Comparison of ENCODE assay signal across 14 cellular contexts in the genomic region with DNA sequence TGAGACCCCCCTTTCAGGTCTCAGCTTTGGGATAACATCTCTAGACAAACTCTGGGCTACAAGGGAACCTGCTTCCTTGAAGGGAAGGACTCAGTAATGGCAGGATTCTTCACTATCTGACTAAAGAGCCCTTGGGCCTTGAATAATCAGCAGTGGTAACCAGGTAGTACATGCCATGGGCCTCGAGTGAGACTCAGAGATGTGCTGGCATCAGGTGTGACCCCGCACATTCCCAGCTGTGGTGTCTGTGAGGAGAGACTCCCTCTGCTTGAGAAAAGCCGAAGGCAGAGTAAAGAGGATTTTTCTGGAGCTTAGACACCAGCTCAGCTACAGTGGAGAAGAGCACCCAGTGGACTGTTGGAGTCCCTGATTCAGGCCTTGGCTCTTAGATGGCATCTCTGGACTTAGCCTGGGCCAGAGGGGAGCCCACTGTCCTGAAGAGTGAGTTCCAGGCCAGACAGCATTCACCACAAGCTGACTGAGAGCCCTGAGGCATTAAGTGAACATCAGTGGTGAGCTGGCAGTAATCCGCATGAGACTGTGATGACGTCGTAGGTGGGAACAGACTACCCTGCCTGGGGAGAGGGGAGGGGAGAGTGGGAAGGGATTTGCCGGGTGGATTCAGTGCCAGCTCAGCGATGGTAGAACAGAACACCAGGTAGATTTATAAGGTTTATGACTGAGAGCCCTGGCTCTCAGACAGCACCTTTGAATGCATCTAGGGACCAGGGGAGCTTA. TPM values are rescaled to one million over a fixed set of nuclear protein-coding genes. Genes with fewer than 3 reads are reported as not detected.
A peak's percentile ranks its signal among the peaks of the same experiment; 100 is the strongest.
DNase-seq lines count a peak whose midpoint lies in the region; ATAC-seq, FAIRE-seq and TF ChIP-seq lines count a peak whose summit lies in the region.
"Had no signal": no experiment of that assay in that cellular context is flagged by ENCODE, and none has a peak within 500 bp of the region (broad histone marks: within the 10 kb centered on the region; RNA-seq: fewer than 3 reads in every experiment).

No MANE protein-coding gene starts in this region.

- no peaks in the 10 kb centered on the region for H3K9me3 ChIP-seq in K562 (replicated peaks; ENCODE audit: control insufficient read depth, insufficient read depth, low read depth, low read length)
- no peaks in the 10 kb centered on the region for H3K9me3 ChIP-seq in upper lobe of left lung
- H3K9me3 ChIP-seq: sigmoid colon, tibial artery had no signal

- TF ChIP-seq RAD21 in K562 (CRISPR knock-in tag; conservative IDR thresholded peaks at IDR 0.05 in 1 of 2, IDR thresholded peaks at IDR 0.05 in 1 of 2) = no peak

- H3K9me1 ChIP-seq in K562 (ENCODE audit: control insufficient read depth, insufficient read depth, low read length) = no peaks in the 10 kb centered on the region

- ATAC-seq in K562 = no peak
- ATAC-seq in upper lobe of left lung (ENCODE audit: low FRiP score in 2 of 2) = no peak
- ATAC-seq in HG02610 (IDR thresholded peaks at IDR 0.05; ENCODE audit: unreplicated experiment) = no peak

- no peak overlapping the region for H3K9ac ChIP-seq in K562 (ENCODE audit: insufficient read depth in 1 of 2, low read depth in 2 of 2, low read length in 2 of 2)

- in situ Hi-C loops in K562 (cut with MboI) = loop anchor here (10.0 kb wide), 2 partner anchors 555 to 745 kb away; partner anchors contain the start of gene TDRD7

- H3K4me1 ChIP-seq in K562 (replicated peaks in 1 of 2; ENCODE audit: control insufficient read depth in 2 of 2, insufficient read depth in 2 of 2, low read length in 2 of 2) (peaks cover 6 to 23% of the 10 kb centered on the region in 2 experiments), upper lobe of left lung (peaks cover 0 to 4% (median 3%) of the 10 kb centered on the region in 4 donors)

- CTCF ChIA-PET in K562 (lab: Yijun Ruan, JAX; ENCODE audit: low intra/inter-chr PET ratio) = no interaction called here

- H3K4me2 ChIP-seq in K562 (ENCODE audit: insufficient read depth, low read length) = no peak overlapping the region

- no peak for FAIRE-seq in K562 (lab: Jason Lieb, UNC)

- no peak for TF ChIP-seq CTCF in K562 (IDR thresholded peaks at IDR 0.05 in 2 of 3, conservative IDR thresholded peaks at IDR 0.05 in 1 of 3; ENCODE audit: insufficient read depth in 2 of 3, low read depth in 1 of 3, low read length in 3 of 3)
- no peak for TF ChIP-seq CTCF in upper lobe of left lung (IDR thresholded peaks at IDR 0.05)

- H3K4me3 ChIP-seq in K562 (no peak overlapping the region), upper lobe of left lung (no peak overlapping the region)
- H3K4me3 ChIP-seq: sigmoid colon, tibial artery had no signal

- no TSS peak for BruUV-seq in K562 (replicated peaks; lab: Mats Ljungman, UMichigan)

- POLR2A ChIA-PET in K562 (lab: Yijun Ruan, JAX) = interaction anchor here (0.7 kb wide), 1 partner anchor 589 kb away, joined by 3 read pairs; no protein-coding TSS in a partner anchor

- 70% methylated on average over 7 of the region's 8 CpGs for WGBS in K562 (ENCODE audit: insufficient coverage, low coverage, missing lambda C conversion rate)
- WGBS in upper lobe of left lung, 2 donors = 85 to 88% methylated on average over 7 to 8 of the region's 8 CpGs

- DNase-seq in AG20443 (ENCODE audit: low spot score) (peak; percentile 29), M059J (ENCODE audit: low read depth) (peak; percentile 99), K562 (ENCODE audit: extremely low read depth in 1 of 4, low spot score in 3 of 4) (no peak), glomerular visceral epithelial cell (ENCODE audit: extremely low spot score) (peak; percentile 76), NCI-H510A (lab: John Stamatoyannopoulos, UW) (no peak), UCSD-AML1 (lab: John Stamatoyannopoulos, UW; ENCODE audit: unreplicated experiment) (no peak), upper lobe of left lung (no peak)
- DNase-seq: activated CD4-positive, alpha-beta T cell treated with anti-CD3 and anti-CD28 coated beads for 48 hours; Karpas-422; NCI-H2227 treated with DMSO at 0.1 percent for 48 hours; SHP77; sigmoid colon; tibial artery had no signal

- intact Hi-C loops in K562 (cut with micrococcal nuclease) = loop anchor here (5.0 to 10.0 kb wide), 3 partner anchors 375 to 738 kb away; no protein-coding TSS in a partner anchor

- H3K27me3 ChIP-seq in K562 (ENCODE audit: control insufficient read depth in 2 of 2, insufficient read depth in 2 of 2, low read length in 2 of 2) (no peaks in the 10 kb centered on the region; a peak in 1 of 5 replicates), upper lobe of left lung (no peaks in the 10 kb centered on the region)
- H3K27me3 ChIP-seq: sigmoid colon, tibial artery had no signal

- TF ChIP-seq EP300 in K562 (IDR thresholded peaks at IDR 0.05; ENCODE audit: low read length) = no peak
- TF ChIP-seq EP300 in upper lobe of left lung (IDR thresholded peaks at IDR 0.05) = no peak

- no peaks in the 10 kb centered on the region for H3K36me3 ChIP-seq in K562 (ENCODE audit: control insufficient read depth, insufficient read depth, low read length)
- H3K36me3 ChIP-seq in upper lobe of left lung = no peaks in the 10 kb centered on the region
- H3K36me3 ChIP-seq: tibial artery had no signal

- H2AFZ ChIP-seq in K562 (ENCODE audit: low read depth, low read length) = no peak overlapping the region

- no peak for TF ChIP-seq POLR2A in K562 (conservative IDR thresholded peaks at IDR 0.05)
- TF ChIP-seq POLR2A in upper lobe of left lung (IDR thresholded peaks at IDR 0.05) = no peak

- no peaks in the 10 kb centered on the region for H3K79me2 ChIP-seq in K562 (ENCODE audit: control insufficient read depth, insufficient read depth, low read length)

- H3K27ac ChIP-seq in K562 (ENCODE audit: extremely low read depth, low read depth, low read length) = no peak overlapping the region
- no peak overlapping the region for H3K27ac ChIP-seq in upper lobe of left lung
- H3K27ac ChIP-seq: sigmoid colon, tibial artery had no signal

- no peaks in the 10 kb centered on the region for H4K20me1 ChIP-seq in K562 (replicated peaks; ENCODE audit: control insufficient read depth, insufficient read depth, low read length)

TF ChIP-seq in K562, 482 proteins besides CTCF, POLR2A, EP300 and RAD21:
- TF ChIP-seq KDM2B (CRISPR knock-in tag; IDR thresholded peaks at IDR 0.05) (no peak), PYGO2 (tag; IDR thresholded peaks at IDR 0.05) (no peak), CHD1 (IDR thresholded peaks at IDR 0.05; ENCODE audit: low read length) (no peak), ZNF282 (CRISPR knock-in tag; IDR thresholded peaks at IDR 0.05) (0 out of 2 replicates have a peak, but pooled peaks have one; percentile 26), ATF3 (IDR thresholded peaks at IDR 0.05) (peak; percentile 60), ATF3 (CRISPR knock-in tag; conservative IDR thresholded peaks at IDR 0.05) (no peak), ZNF134 (CRISPR knock-in tag; conservative IDR thresholded peaks at IDR 0.05) (no peak), HMGN3 (IDR thresholded peaks at IDR 0.05; ENCODE audit: borderline replicate concordance, extremely low read depth, insufficient read length, low read depth, low read length) (no peak), L3MBTL2 (IDR thresholded peaks at IDR 0.05) (no peak)
- TF ChIP-seq, protein P1, sequence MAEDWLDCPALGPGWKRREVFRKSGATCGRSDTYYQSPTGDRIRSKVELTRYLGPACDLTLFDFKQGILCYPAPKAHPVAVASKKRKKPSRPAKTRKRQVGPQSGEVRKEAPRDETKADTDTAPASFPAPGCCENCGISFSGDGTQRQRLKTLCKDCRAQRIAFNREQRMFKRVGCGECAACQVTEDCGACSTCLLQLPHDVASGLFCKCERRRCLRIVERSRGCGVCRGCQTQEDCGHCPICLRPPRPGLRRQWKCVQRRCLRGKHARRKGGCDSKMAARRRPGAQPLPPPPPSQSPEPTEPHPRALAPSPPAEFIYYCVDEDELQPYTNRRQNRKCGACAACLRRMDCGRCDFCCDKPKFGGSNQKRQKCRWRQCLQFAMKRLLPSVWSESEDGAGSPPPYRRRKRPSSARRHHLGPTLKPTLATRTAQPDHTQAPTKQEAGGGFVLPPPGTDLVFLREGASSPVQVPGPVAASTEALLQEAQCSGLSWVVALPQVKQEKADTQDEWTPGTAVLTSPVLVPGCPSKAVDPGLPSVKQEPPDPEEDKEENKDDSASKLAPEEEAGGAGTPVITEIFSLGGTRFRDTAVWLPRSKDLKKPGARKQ (CRISPR knock-in tag; IDR thresholded peaks at IDR 0.05) = no peak

RNA-seq across cellular contexts. Expression of gene ZNF782, which starts 5.3 kb away (rescaled TPM):
- total RNA-seq in M059J (2014; rRNA removed; shearing (Covaris generic)) = 2.0 and 3.9 TPM in 2 replicates
- 4.7 and 25.6 TPM in 2 replicates for total RNA-seq in K562 (2011; cell fraction: chromatin; rRNA removed; ENCODE audit: low replicate concordance)
- 3.8 and 6.7 TPM in 2 replicates for total RNA-seq in K562 (2011; cell fraction: nucleolus; rRNA removed)
- total RNA-seq in K562 (2011; cell fraction: nucleoplasm; rRNA removed) = 7.1 and 7.6 TPM in 2 replicates
- total RNA-seq in K562 (2014; rRNA removed) (4.3 and 5.1 TPM in 2 replicates), K562 (2014; rRNA removed; fragmentation: Illumina TruSeq; extraction: Trizol) (6.0 and 6.4 TPM in 2 replicates), K562 (2015; rRNA removed; fragmentation: Illumina TruSeq; extraction: Trizol) (7.1 and 8.8 TPM in 2 replicates), K562 (2021) (4.5 and 4.9 TPM in 2 replicates), upper lobe of left lung (10 to 100 TPM in 2 of 6 donors, 1 to 10 TPM in 4; 4.4 to 17.8 (median 6.0) TPM)
- polyA plus RNA-seq in K562 (2011; rRNA removed) (4.5 and 4.6 TPM in 2 replicates), K562 (2014; fragmentation: Illumina TruSeq; extraction: Trizol) (3.9 and 4.2 TPM in 2 replicates), K562 (2014; fragmentation: Nextera tagmentation; extraction: Ambion mirVana) (under 1 TPM; 0.38 to 0.55 TPM), K562 (2014; rRNA removed) (3.2 and 5.3 TPM in 2 replicates)
- 1.0 and 1.2 TPM in 2 replicates for polyA plus RNA-seq in K562 (2011; cell fraction: cytosol; rRNA removed)
- polyA plus RNA-seq in K562 (2011; cell fraction: nucleus; rRNA removed) = 7.1 and 9.6 TPM in 2 replicates
- 2.4 and 3.2 TPM in 2 replicates for polyA plus RNA-seq in K562 (2012)
- polyA minus RNA-seq in K562 (2011; rRNA and poly(A)+ RNA removed) = 7.2 and 12.4 TPM in 2 replicates
- 1.4 and 3.0 TPM in 2 replicates for polyA minus RNA-seq in K562 (2011; cell fraction: cytosol; rRNA and poly(A)+ RNA removed)
- 6.1 and 11.3 TPM in 2 replicates for polyA minus RNA-seq in K562 (2011; cell fraction: nucleus; rRNA and poly(A)+ RNA removed)

Comparison
In these comparisons a context has a peak if more than half of its experiments do, and no peak if none do; other contexts are left out.
1. DNase-seq: peak in AG20443 (single experiment), M059J (single experiment) and glomerular visceral epithelial cell (single experiment); none in K562 (0 of 4), NCI-H510A (single experiment), UCSD-AML1 (single experiment) and upper lobe of left lung (0 of 2).